ENCODE assay signal across 13 cellular contexts in genomic region chr18:75874401-75875093, GRCh38.
"Had no signal": no experiment of that assay in that cellular context is flagged by ENCODE, and none has a peak within 500 bp of the region (broad histone marks: within the 10 kb centered on the region; RNA-seq: fewer than 3 reads in every experiment).

No MANE protein-coding gene starts in this region.

- H3K27me3 ChIP-seq: ascending aorta, neural progenitor cell, ovary had no signal

- DNase-seq: activated B cell treated with CpG ODN at 0.5 μM for 24 hours; activated CD4-positive, alpha-beta T cell treated with anti-CD3 and anti-CD28 coated beads, Interleukin-2, amount 50 U/mL, for 1 hour; activated CD8-positive, alpha-beta memory T cell treated with anti-CD3 and anti-CD28 coated beads for 24 hours; activated naive CD4-positive, alpha-beta T cell; activated naive CD8-positive, alpha-beta T cell treated with anti-CD3 and anti-CD28 coated beads, Interleukin-2, amount 50 U/mL, for 24 hours; foreskin fibroblast; kidney glomerular epithelial cell; ovary; T-helper 17 cell; trophoblast cell had no signal

- H3K27me3 Mint-ChIP-seq: activated B cell treated with CpG ODN at 0.5 μM for 24 hours, T-helper 17 cell had no signal

- H3K4me1 ChIP-seq: neural progenitor cell had no signal

- H3K4me3 ChIP-seq: ascending aorta, neural progenitor cell, ovary had no signal

- H3K4me1 Mint-ChIP-seq: activated B cell treated with CpG ODN at 0.5 μM for 24 hours; activated naive CD8-positive, alpha-beta T cell treated with anti-CD3 and anti-CD28 coated beads, Interleukin-2, amount 50 U/mL, for 24 hours; stimulated activated effector memory CD8-positive, alpha-beta T cell treated with anti-CD3 and anti-CD28 coated beads, Interleukin-12 subunit alpha, Interleukin-12 subunit beta, amount 100 ng/mL, for 72 hours; T-helper 17 cell had no signal

- H3K36me3 ChIP-seq: ascending aorta, neural progenitor cell, ovary had no signal

- H3K27ac ChIP-seq: ascending aorta, neural progenitor cell, ovary had no signal

- H3K36me3 Mint-ChIP-seq: neural progenitor cell; stimulated activated effector memory CD8-positive, alpha-beta T cell treated with anti-CD3 and anti-CD28 coated beads, Interleukin-12 subunit alpha, Interleukin-12 subunit beta, amount 100 ng/mL, for 72 hours had no signal

- H3K4me3 Mint-ChIP-seq: activated B cell treated with CpG ODN at 0.5 μM for 24 hours; activated naive CD8-positive, alpha-beta T cell treated with anti-CD3 and anti-CD28 coated beads, Interleukin-2, amount 50 U/mL, for 24 hours; neural progenitor cell; stimulated activated effector memory CD8-positive, alpha-beta T cell treated with anti-CD3 and anti-CD28 coated beads, Interleukin-12 subunit alpha, Interleukin-12 subunit beta, amount 100 ng/mL, for 72 hours; T-helper 17 cell had no signal

- H3K9me3 ChIP-seq: ascending aorta, ovary had no signal

- ATAC-seq: activated naive CD8-positive, alpha-beta T cell treated with anti-CD3 and anti-CD28 coated beads, Interleukin-2, amount 50 U/mL, for 24 hours; stimulated activated effector memory CD8-positive, alpha-beta T cell treated with anti-CD3 and anti-CD28 coated beads, Interleukin-12 subunit alpha, Interleukin-12 subunit beta, amount 100 ng/mL, for 72 hours; T-helper 17 cell had no signal

- H3K27ac Mint-ChIP-seq: activated B cell treated with CpG ODN at 0.5 μM for 24 hours; activated naive CD8-positive, alpha-beta T cell treated with anti-CD3 and anti-CD28 coated beads, Interleukin-2, amount 50 U/mL, for 24 hours; neural progenitor cell; stimulated activated effector memory CD8-positive, alpha-beta T cell treated with anti-CD3 and anti-CD28 coated beads, Interleukin-12 subunit alpha, Interleukin-12 subunit beta, amount 100 ng/mL, for 72 hours; T-helper 17 cell had no signal
